15 cellular contexts compared by ENCODE assay signal in genomic region chr22:47610281-47610680, GRCh38.
"Had no signal": no experiment of that assay in that cellular context is flagged by ENCODE, and none has a peak within 500 bp of the region (broad histone marks: within the 10 kb centered on the region; RNA-seq: fewer than 3 reads in every experiment).

No MANE protein-coding gene starts in this region.

- H3K4me1 Mint-ChIP-seq: naive B cell, nephron had no signal

- H3K4me3 Mint-ChIP-seq: naive B cell, nephron, type B pancreatic cell had no signal

- DNase-seq: cortex of kidney; effector CD8-positive, alpha-beta T cell; foreskin melanocyte; head of caudate nucleus; left colon; left ventricle myocardium superior; mesendoderm; naive B cell; stimulated activated CD4-positive, alpha-beta T cell treated with anti-CD3 and anti-CD28 coated beads, Interleukin-4, amount 100 ng/mL, for 4 hours; stimulated activated naive CD4-positive, alpha-beta T cell; thyroid gland; uterus had no signal

- H3K27ac Mint-ChIP-seq: naive B cell, nephron, type B pancreatic cell had no signal

- ATAC-seq: left colon, left ventricle myocardium superior, sciatic nerve had no signal

- H3K9me3 Mint-ChIP-seq: type B pancreatic cell had no signal

- H3K27me3 Mint-ChIP-seq: type B pancreatic cell had no signal

- H3K36me3 Mint-ChIP-seq: type B pancreatic cell had no signal
